In the genomic region with DNA sequence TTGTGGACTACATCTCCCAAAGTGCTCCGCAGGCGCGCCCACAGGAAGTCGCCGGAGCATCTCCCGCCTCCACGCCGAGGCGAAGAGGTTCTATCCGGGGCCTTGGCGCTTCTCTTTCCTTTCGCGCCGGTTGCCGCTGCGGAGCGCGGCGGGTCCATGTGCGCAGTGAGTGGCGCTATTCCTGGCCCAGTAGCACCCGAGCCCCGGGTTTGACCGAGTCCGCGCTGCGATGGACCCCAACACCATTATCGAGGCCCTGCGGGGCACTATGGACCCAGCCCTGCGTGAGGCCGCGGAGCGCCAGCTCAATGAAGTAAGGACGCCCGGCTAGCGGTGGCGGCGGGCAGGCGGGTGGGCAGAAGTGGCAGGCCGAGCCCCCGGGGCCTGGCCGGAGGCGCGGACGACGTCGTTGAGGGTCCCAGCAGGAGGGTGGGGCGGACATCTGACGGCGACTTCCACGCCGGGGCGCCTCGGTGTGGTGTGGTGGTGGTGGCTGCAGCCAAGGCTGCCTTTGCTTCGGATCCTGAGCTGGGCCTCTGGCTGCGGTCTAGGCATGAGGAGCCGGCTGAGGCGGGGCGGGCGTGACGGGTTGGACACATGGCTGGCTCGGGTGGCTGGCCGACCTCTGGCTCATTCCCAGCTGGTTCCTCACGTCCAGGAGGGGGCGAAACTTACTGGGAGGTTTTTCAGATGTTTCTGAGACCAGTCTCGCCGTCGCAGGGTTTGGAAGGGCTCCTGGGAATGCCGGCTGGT, we compare ENCODE assay signal across 8 cellular contexts. TPM values are rescaled to one million over a fixed set of nuclear protein-coding genes. Genes with fewer than 3 reads are reported as not detected.
DNase-seq lines count a peak whose midpoint lies in the region; ATAC-seq, FAIRE-seq and TF ChIP-seq lines count a peak whose summit lies in the region.

A gene (plus strand): TSS at position 118 of the 753 bp plus-strand sequence. CDS start 112 bp downstream, at position 230.

- H3K36me3 ChIP-seq in kidney (ENCODE audit: control insufficient read depth in 1 of 2, insufficient read depth in 2 of 2, low read length in 2 of 2): no peaks in the 10 kb centered on the region

- H3K36me3 Mint-ChIP-seq in central memory CD8-positive, alpha-beta T cell (ENCODE audit: insufficient read depth): peaks cover 13% of the 10 kb centered on the region

- DNase-seq in AG08395 (ENCODE audit: low spot score) (peak; percentile 93), NCI-H226 (peak; percentile 90), kidney (peak; percentile 97)
- DNase-seq in activated CD4-positive, CD25-positive, alpha-beta regulatory T cell treated with anti-CD3 and anti-CD28 coated beads, Interleukin-2, amount 50 U/mL, for 16 hours (ENCODE audit: low read depth, low spot score): peak; percentile 80
- peak; percentile 55 to 78 for DNase-seq in central memory CD8-positive, alpha-beta T cell (ENCODE audit: low spot score in 2 of 2)
- peak; percentile 94 for DNase-seq in stimulated activated CD4-positive, alpha-beta T cell treated with anti-CD3 and anti-CD28 coated beads, Interleukin-15, amount 100 ng/mL, for 24 hours

- FAIRE-seq in kidney (lab: Jason Lieb, UNC): no peak

- H3K27ac Mint-ChIP-seq in central memory CD8-positive, alpha-beta T cell (ENCODE audit: low read depth): peak within 1 kb of the TSS; percentile 87

- peak within 1 kb of the TSS; percentile 68 to 94 for H3K9ac ChIP-seq in kidney (ENCODE audit: low read length in 2 of 2)

- ATAC-seq in GM18870 (IDR thresholded peaks at IDR 0.05; ENCODE audit: unreplicated experiment): peak; percentile 92
- peak; percentile 97 for ATAC-seq in HG03135 (IDR thresholded peaks at IDR 0.05; ENCODE audit: unreplicated experiment)
- ATAC-seq in central memory CD8-positive, alpha-beta T cell (replicated peaks; ENCODE audit: extremely low read depth, poor library complexity, severe bottlenecking): peak; percentile 98

- H3K27me3 Mint-ChIP-seq in central memory CD8-positive, alpha-beta T cell: no peaks in the 10 kb centered on the region

- peak within 1 kb of the TSS; percentile 92 to 94 for H3K4me3 ChIP-seq in kidney (ENCODE audit: low read length in 2 of 2)

- no peaks in the 10 kb centered on the region for H3K9me3 Mint-ChIP-seq in central memory CD8-positive, alpha-beta T cell

- H3K4me1 Mint-ChIP-seq in central memory CD8-positive, alpha-beta T cell: peaks cover 31% of the 10 kb centered on the region

- peak within 1 kb of the TSS; percentile 91 to 92 for H3K27ac ChIP-seq in kidney (ENCODE audit: low read depth in 2 of 2, low read length in 2 of 2)

- no peaks in the 10 kb centered on the region for H3K9me3 ChIP-seq in kidney (ENCODE audit: control insufficient read depth in 1 of 2, low read length in 2 of 2)

- intact Hi-C loops in kidney (cut with DNase I): no loop called here

- H3K4me3 Mint-ChIP-seq in central memory CD8-positive, alpha-beta T cell: peak within 1 kb of the TSS; percentile 96

- TF ChIP-seq CTCF in kidney (IDR thresholded peaks at IDR 0.05; ENCODE audit: borderline replicate concordance, extremely low read depth, insufficient read depth): peak; percentile 27

- H3K4me1 ChIP-seq in kidney (ENCODE audit: control insufficient read depth in 1 of 2, insufficient read depth in 1 of 2, low read depth in 1 of 2, low read length in 2 of 2): peaks cover 0 to 3% of the 10 kb centered on the region in 2 donors

RNA-seq across cellular contexts. Expression of the gene that starts here (rescaled TPM):
- total RNA-seq in kidney: 109 TPM
- polyA plus RNA-seq in kidney (ENCODE audit: insufficient read depth, low read depth, low replicate concordance): 20.6 TPM

Comparison
In these comparisons a context has a peak if more than half of its experiments do, and no peak if none do; other contexts are left out.
1. Peak in every context shown above with its lines: DNase-seq, ATAC-seq, H3K4me3 ChIP-seq and H3K27ac ChIP-seq.